Comparison of ENCODE assay signal across 8 cellular contexts in genomic region chr21:31732891-31733520, GRCh38.
A peak's percentile ranks its signal among the peaks of the same experiment; 100 is the strongest.
DNase-seq lines count a peak whose midpoint lies in the region; ATAC-seq lines count a peak whose summit lies in the region.

No MANE protein-coding gene starts in this region.

- H3K27ac ChIP-seq in KOPT-K1 (ENCODE audit: low read depth, low read length, poor library complexity, severe bottlenecking) (peak overlapping the region; percentile 90), substantia nigra (ENCODE audit: low read depth, low read length, poor library complexity, severe bottlenecking) (peak overlapping the region; percentile 80)

- DNase-seq in DMS79 treated with DMSO at 0.1 percent for 48 hours (lab: John Stamatoyannopoulos, UW) (peak; percentile 76), DMS79 (lab: John Stamatoyannopoulos, UW) (no peak), iris pigment epithelial cell (ENCODE audit: low read depth) (peak; percentile 20), substantia nigra (lab: John Stamatoyannopoulos, UW) (peak in 10 of 49 donors; percentile 2 to 28 (median 14)), SKM-1 treated with dmso at 0.1 percent for 144 hours (lab: John Stamatoyannopoulos, UW; ENCODE audit: unreplicated experiment) (no peak)
- DNase-seq in activated T-cell treated with anti-CD3 and anti-CD28 coated beads, Interleukin-2, amount 50 U/mL, for 48 hours: peak; percentile 51 to 57

- ATAC-seq in GM18868 (IDR thresholded peaks at IDR 0.05; ENCODE audit: unreplicated experiment): no peak

- H3K36me3 ChIP-seq in KOPT-K1 (ENCODE audit: insufficient read depth, low read length): peaks cover 11% of the 10 kb centered on the region; the same call in 1 of the 2 replicates

- no peaks in the 10 kb centered on the region for H3K9me3 ChIP-seq in KOPT-K1 (ENCODE audit: insufficient read depth, low read length, poor library complexity, severe bottlenecking)

Comparison
In these comparisons a context has a peak if more than half of its experiments do, and no peak if none do; other contexts are left out.
1. DNase-seq: peak in DMS79 treated with DMSO at 0.1 percent for 48 hours (single experiment), activated T-cell treated with anti-CD3 and anti-CD28 coated beads, Interleukin-2, amount 50 U/mL, for 48 hours (2 of 2) and iris pigment epithelial cell (single experiment); none in DMS79 (single experiment) and SKM-1 treated with dmso at 0.1 percent for 144 hours (single experiment).